1 cellular context compared by ENCODE assay signal in the genomic region with DNA sequence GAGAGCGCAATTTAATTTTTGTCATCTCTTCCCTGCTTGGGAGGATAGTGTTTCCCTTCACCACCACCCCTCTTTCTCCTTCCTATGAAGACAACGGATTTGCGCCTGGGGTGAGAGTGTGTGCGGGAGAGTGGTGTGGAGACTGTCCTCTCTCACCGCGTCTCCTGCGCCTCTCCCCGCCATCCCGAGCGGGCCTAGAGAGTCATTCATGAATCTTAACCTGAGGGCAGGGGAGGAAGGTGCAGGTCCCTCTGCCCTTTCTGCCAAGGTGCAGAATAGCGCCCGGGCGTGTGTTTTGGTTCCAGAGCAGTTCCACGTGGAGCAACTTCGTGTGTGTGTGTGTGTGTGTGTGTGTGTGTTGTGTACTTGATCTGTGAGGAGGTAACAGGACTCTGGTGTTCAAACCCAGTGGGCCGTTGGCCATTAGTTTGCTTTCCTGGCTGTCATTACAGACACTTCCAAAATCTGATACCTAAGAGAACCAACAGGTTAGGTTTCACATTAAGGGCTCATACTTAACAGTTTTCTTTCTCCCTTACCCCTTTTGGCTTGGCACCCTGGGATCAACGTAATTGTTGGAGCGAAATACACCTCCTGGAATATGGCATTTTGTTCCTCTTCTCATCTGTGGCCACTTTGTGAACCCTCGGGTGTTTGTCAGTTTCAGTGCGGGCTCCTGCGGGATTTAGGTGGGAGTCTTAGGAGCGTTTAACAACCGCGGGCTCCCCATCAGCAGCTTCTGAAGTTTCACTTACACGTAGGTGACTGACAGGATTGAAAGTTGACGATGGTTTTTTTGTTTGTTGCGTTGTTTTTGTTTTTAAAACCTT.
TF ChIP-seq lines count a peak whose summit lies in the region.

No MANE protein-coding gene starts in this region.

TF ChIP-seq in SK-N-SH, 30 proteins besides CTCF, POLR2A, EP300 and RAD21 (continued from another document):
- no peak for TF ChIP-seq TEAD4 (IDR thresholded peaks at IDR 0.05; ENCODE audit: borderline replicate concordance, insufficient read depth)
- TF ChIP-seq MXI1 (IDR thresholded peaks at IDR 0.05; ENCODE audit: low read depth, low read length) = no peak
- no peak for TF ChIP-seq TAF1 (IDR thresholded peaks at IDR 0.05; ENCODE audit: borderline replicate concordance, low read depth, low read length)
